ENCODE assay signal across 1 cellular context in genomic region chr10:16891375-16892313, GRCh38.
TF ChIP-seq lines count a peak whose summit lies in the region.

No MANE protein-coding gene starts in this region.

TF ChIP-seq in K562, 482 proteins besides CTCF, POLR2A, EP300 and RAD21 (continued from another document and continues in another):
- TF ChIP-seq RREB1 (CRISPR knock-in tag; IDR thresholded peaks at IDR 0.05) (no peak), ELF4 (CRISPR knock-in tag; IDR thresholded peaks at IDR 0.05) (peak; percentile 94), FOXP1 (CRISPR knock-in tag; IDR thresholded peaks at IDR 0.05) (no peak), KAT7 (CRISPR knock-in tag; IDR thresholded peaks at IDR 0.05; ENCODE audit: borderline replicate concordance) (no peak), MTA1 (IDR thresholded peaks at IDR 0.05; ENCODE audit: borderline replicate concordance) (no peak), USF2 (CRISPR knock-in tag; IDR thresholded peaks at IDR 0.05) (no peak), ZNF699 (CRISPR knock-in tag; IDR thresholded peaks at IDR 0.05; ENCODE audit: insufficient replicate concordance) (no peak), ZNF232 (CRISPR knock-in tag; IDR thresholded peaks at IDR 0.05) (no peak), RFX7 (CRISPR knock-in tag; IDR thresholded peaks at IDR 0.05) (peak; percentile 85), POLR2H (tag; IDR thresholded peaks at IDR 0.05; ENCODE audit: low read depth) (peak; percentile 97), KLF6 (CRISPR knock-in tag; IDR thresholded peaks at IDR 0.05; ENCODE audit: borderline replicate concordance) (no peak), CEBPG (CRISPR knock-in tag; IDR thresholded peaks at IDR 0.05) (peak; percentile 69), CEBPG (tag; conservative IDR thresholded peaks at IDR 0.05 in 1 of 2, IDR thresholded peaks at IDR 0.05 in 1 of 2) (peak; percentile 85 to 91), C11orf30 (IDR thresholded peaks at IDR 0.05; ENCODE audit: low read depth) (peak; percentile 89), CTBP1 (IDR thresholded peaks at IDR 0.05; ENCODE audit: borderline replicate concordance) (peak; percentile 64; the same call in 1 of the 2 replicates), ZNF212 (CRISPR knock-in tag; IDR thresholded peaks at IDR 0.05) (no peak), PRMT5 (CRISPR knock-in tag; IDR thresholded peaks at IDR 0.05) (no peak), GABPB1 (CRISPR knock-in tag; IDR thresholded peaks at IDR 0.05) (no peak), TAF1 (IDR thresholded peaks at IDR 0.05; ENCODE audit: control insufficient read depth, extremely low read depth, insufficient read depth, low read length, severe bottlenecking) (no peak), SNRNP70 (optimal IDR thresholded peaks at IDR 0.05; ENCODE audit: low read depth, low read length) (no peak), KDM5B (IDR thresholded peaks at IDR 0.05; ENCODE audit: insufficient replicate concordance, low read depth, low read length) (peak; percentile 95), ZNF740 (CRISPR knock-in tag; IDR thresholded peaks at IDR 0.05) (no peak), ZNF740 (tag; IDR thresholded peaks at IDR 0.05) (no peak), TSHZ1 (CRISPR knock-in tag; IDR thresholded peaks at IDR 0.05) (no peak), FOXP4 (CRISPR knock-in tag; IDR thresholded peaks at IDR 0.05; ENCODE audit: borderline replicate concordance) (no peak), ARHGAP35 (IDR thresholded peaks at IDR 0.05; ENCODE audit: partially characterized antibody) (peak; percentile 93), ZNF780A (CRISPR knock-in tag; IDR thresholded peaks at IDR 0.05) (no peak), ZNF324 (CRISPR knock-in tag; IDR thresholded peaks at IDR 0.05) (no peak), ZNF431 (CRISPR knock-in tag; IDR thresholded peaks at IDR 0.05) (no peak), BRF1 (IDR thresholded peaks at IDR 0.05; ENCODE audit: borderline replicate concordance, extremely low read depth, insufficient read length) (no peak), SMARCB1 (IDR thresholded peaks at IDR 0.05; ENCODE audit: insufficient read length, low read depth) (no peak), MBD1 (CRISPR knock-in tag; IDR thresholded peaks at IDR 0.05) (no peak), FOSL1 (tag; conservative IDR thresholded peaks at IDR 0.05) (peak; percentile 71), ZBTB11 (CRISPR knock-in tag; IDR thresholded peaks at IDR 0.05) (0 out of 6 replicates have a peak, but pooled peaks of 1 of the 3 experiments have one; percentile 24), CREB3L1 (IDR thresholded peaks at IDR 0.05; ENCODE audit: borderline replicate concordance, low read depth) (no peak; the same call in 1 of the 2 replicates), ZNF263 (CRISPR knock-in tag; IDR thresholded peaks at IDR 0.05; ENCODE audit: borderline replicate concordance) (no peak), NCOA6 (IDR thresholded peaks at IDR 0.05) (0 out of 2 replicates have a peak, but pooled peaks have one; percentile 22), HMBOX1 (IDR thresholded peaks at IDR 0.05) (peak; percentile 75), RBM17 (IDR thresholded peaks at IDR 0.05; ENCODE audit: borderline replicate concordance, low read depth, low read length) (no peak), HNRNPH1 (optimal IDR thresholded peaks at IDR 0.05; ENCODE audit: low read depth, low read length) (no peak), TCF3 (CRISPR knock-in tag; IDR thresholded peaks at IDR 0.05) (no peak), CBX1 (IDR thresholded peaks at IDR 0.05; ENCODE audit: low read depth) (peak; percentile 98)
